10 cellular contexts compared by ENCODE assay signal in genomic region chr17:41324180-41325075, GRCh38. TPM values are rescaled to one million over a fixed set of nuclear protein-coding genes. Genes with fewer than 3 reads are reported as not detected.
DNase-seq lines count a peak whose midpoint lies in the region; ATAC-seq and TF ChIP-seq lines count a peak whose summit lies in the region.
"Had no signal": no experiment of that assay in that cellular context is flagged by ENCODE, and none has a peak within 500 bp of the region (broad histone marks: within the 10 kb centered on the region; RNA-seq: fewer than 3 reads in every experiment).

No MANE protein-coding gene starts in this region.

- ATAC-seq in HG02588 (IDR thresholded peaks at IDR 0.05; ENCODE audit: unreplicated experiment), result no peak
- ATAC-seq in stimulated activated memory B cell treated with anti-CD40 and anti-IgM and Interleukin-4, amounts not matched to agents 10 μg/mL and 1 μg/mL and 100 μg/mL, for 72 hours, result no peak
- ATAC-seq: sciatic nerve had no signal

- no peaks in the 10 kb centered on the region for H3K36me3 ChIP-seq in osteoblast (ENCODE audit: insufficient read depth, low read length)
- H3K36me3 ChIP-seq: thoracic aorta had no signal

- H3K27ac Mint-ChIP-seq in stimulated activated memory B cell treated with anti-CD40 and anti-IgM and Interleukin-4, amounts not matched to agents 10 μg/mL and 1 μg/mL and 100 μg/mL, for 72 hours, result no peak overlapping the region

- no peaks in the 10 kb centered on the region for H3K79me2 ChIP-seq in osteoblast (ENCODE audit: insufficient read depth, low read length)

- H3K4me2 ChIP-seq in osteoblast (ENCODE audit: insufficient read depth, low read length), result no peak overlapping the region

- no peak overlapping the region for H3K4me3 ChIP-seq in cardiac fibroblast (replicated peaks in 1 of 2; ENCODE audit: low read depth in 2 of 2, low read length in 2 of 2)
- H3K4me3 ChIP-seq in osteoblast (ENCODE audit: insufficient read depth, low read length), result no peak overlapping the region
- H3K4me3 ChIP-seq: thoracic aorta had no signal

- H4K20me1 ChIP-seq in osteoblast (ENCODE audit: insufficient read depth, low read length), result no peaks in the 10 kb centered on the region

- H3K4me3 Mint-ChIP-seq in stimulated activated memory B cell treated with anti-CD40 and anti-IgM and Interleukin-4, amounts not matched to agents 10 μg/mL and 1 μg/mL and 100 μg/mL, for 72 hours, result no peak overlapping the region

- H3K27me3 ChIP-seq in osteoblast (ENCODE audit: insufficient read depth, low read length), result no peaks in the 10 kb centered on the region

- H2AFZ ChIP-seq in osteoblast (ENCODE audit: low read length), result no peak overlapping the region

- no peaks in the 10 kb centered on the region for H3K9me3 ChIP-seq in osteoblast (ENCODE audit: low read depth, low read length)

- H3K4me1 Mint-ChIP-seq in stimulated activated memory B cell treated with anti-CD40 and anti-IgM and Interleukin-4, amounts not matched to agents 10 μg/mL and 1 μg/mL and 100 μg/mL, for 72 hours, result peaks cover 5% of the 10 kb centered on the region

- H3K4me1 ChIP-seq in osteoblast (ENCODE audit: insufficient read depth, low read length), result no peaks in the 10 kb centered on the region

- no peak overlapping the region for H3K27ac ChIP-seq in osteoblast (ENCODE audit: low read depth, low read length)
- H3K27ac ChIP-seq: thoracic aorta had no signal

- peaks cover 6% of the 10 kb centered on the region for H3K9me3 Mint-ChIP-seq in stimulated activated memory B cell treated with anti-CD40 and anti-IgM and Interleukin-4, amounts not matched to agents 10 μg/mL and 1 μg/mL and 100 μg/mL, for 72 hours

- TF ChIP-seq CTCF in LNCAP (IDR thresholded peaks at IDR 0.05) (peak; percentile 53), cardiac fibroblast (IDR thresholded peaks at IDR 0.05; ENCODE audit: low read depth, low read length) (peak; percentile 25), osteoblast (IDR thresholded peaks at IDR 0.05; ENCODE audit: extremely low read depth, low read depth, low read length) (peak; percentile 19)

- H3K27me3 Mint-ChIP-seq in stimulated activated memory B cell treated with anti-CD40 and anti-IgM and Interleukin-4, amounts not matched to agents 10 μg/mL and 1 μg/mL and 100 μg/mL, for 72 hours, result peaks cover 5% of the 10 kb centered on the region

- DNase-seq in NCI-H2107 (lab: John Stamatoyannopoulos, UW), result peak; percentile 8
- no peak for DNase-seq in NCI-H2107 treated with DMSO at 0.1 percent for 48 hours (lab: John Stamatoyannopoulos, UW; ENCODE audit: unreplicated experiment)
- DNase-seq in cardiac fibroblast (ENCODE audit: low read depth in 2 of 2), result peak in 1 of 2 donors; percentile 2
- no peak for DNase-seq in osteoblast (ENCODE audit: insufficient read length, low spot score, missing footprints)
- no peak for DNase-seq in nucleus accumbens (lab: John Stamatoyannopoulos, UW)

- no peaks in the 10 kb centered on the region for H3K36me3 Mint-ChIP-seq in stimulated activated memory B cell treated with anti-CD40 and anti-IgM and Interleukin-4, amounts not matched to agents 10 μg/mL and 1 μg/mL and 100 μg/mL, for 72 hours

RNA-seq across cellular contexts. Expression of gene KRTAP17-1, which starts 8.9 kb away (rescaled TPM):
- not detected in 2 replicates for total RNA-seq in osteoblast
- total RNA-seq: sciatic nerve, thoracic aorta had no signal

RNA-seq across cellular contexts. Expression of gene KRTAP16-1, which starts 15.3 kb away (rescaled TPM):
- total RNA-seq in osteoblast, result not detected in 2 replicates
- total RNA-seq: sciatic nerve, thoracic aorta had no signal

RNA-seq across cellular contexts. Expression of gene KRTAP29-1, which starts 21.8 kb away (rescaled TPM):
- total RNA-seq in osteoblast, result not detected in 2 replicates
- total RNA-seq: sciatic nerve, thoracic aorta had no signal

RNA-seq across cellular contexts. Expression of gene KRT33A, which starts 26.2 kb away (rescaled TPM):
- not detected in 2 replicates for total RNA-seq in osteoblast
- total RNA-seq: sciatic nerve, thoracic aorta had no signal

RNA-seq across cellular contexts. Expression of gene KRT33B, which starts 45.2 kb away (rescaled TPM):
- total RNA-seq in osteoblast, result 0.29 and 1.1 TPM in 2 replicates
- total RNA-seq: sciatic nerve, thoracic aorta had no signal
